Comparison of ENCODE assay signal across 32 cellular contexts in the genomic region with DNA sequence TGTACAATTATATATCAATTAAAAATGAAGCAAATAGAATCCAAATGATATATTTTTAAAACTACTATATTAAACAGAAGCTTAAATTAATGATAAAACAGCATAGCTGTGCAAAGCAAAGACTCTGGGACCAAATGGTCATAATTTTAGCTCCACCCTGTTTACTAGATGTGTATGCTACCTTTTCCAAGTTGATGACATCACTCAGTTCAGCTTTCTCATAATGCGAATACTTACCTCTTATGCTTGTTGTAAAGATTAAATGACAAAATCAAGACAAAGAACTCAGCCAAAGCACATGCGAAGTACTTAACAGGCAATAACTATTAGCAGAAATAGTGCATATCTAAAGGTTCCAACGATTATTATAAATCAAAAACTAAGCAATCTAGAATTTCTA.
"Had no signal": no experiment of that assay in that cellular context is flagged by ENCODE, and none has a peak within 500 bp of the region (broad histone marks: within the 10 kb centered on the region; RNA-seq: fewer than 3 reads in every experiment).

No MANE protein-coding gene starts in this region.

- H3K27me3 ChIP-seq: adrenal gland, body of pancreas, brain microvascular endothelial cell, breast epithelium had no signal

- H3K9me3 ChIP-seq: adrenal gland, body of pancreas, breast epithelium had no signal

- H3K36me3 ChIP-seq: brain microvascular endothelial cell, breast epithelium had no signal

- FAIRE-seq: astrocyte had no signal

- H3K4me1 ChIP-seq: adrenal gland, body of pancreas, breast epithelium had no signal

- ATAC-seq: activated CD8-positive, alpha-beta T cell treated with anti-CD3 and anti-CD28 coated beads for 36 hours; activated naive CD4-positive, alpha-beta T cell treated with anti-CD3 and anti-CD28 coated beads, Interleukin-2, amount 50 U/mL, for 72 hours; activated T-cell treated with anti-CD3 and anti-CD28 coated beads, Interleukin-2, amount 50 U/mL, for 4 hours; activated T-cell treated with anti-CD3 and anti-CD28 coated beads, Interleukin-2, amount 50 U/mL, for 72 hours; activated T-helper 17 cell treated with anti-CD3 and anti-CD28 coated beads, Interleukin-2, amount 50 U/mL, for 72 hours; body of pancreas had no signal

- DNase-seq: activated B cell treated with CpG ODN at 0.5 μM for 24 hours; activated CD4-positive, alpha-beta memory T cell treated with anti-CD3 and anti-CD28 coated beads for 36 hours; activated CD4-positive, alpha-beta T cell treated with anti-CD3 and anti-CD28 coated beads for 4 hours; activated CD4-positive, alpha-beta T cell treated with anti-CD3 and anti-CD28 coated beads, Interleukin-2, amount 10 ng/mL, durations not matched to agents 24 days and 14 days; activated CD4-positive, alpha-beta T cell treated with anti-CD3 and anti-CD28 coated beads, Interleukin-2, amount 50 U/mL, for 1 hour; activated CD4-positive, alpha-beta T cell treated with anti-CD3 and anti-CD28 coated beads, Interleukin-2, amount 50 U/mL, for 4 hours; activated CD4-positive, CD25-positive, alpha-beta regulatory T cell treated with anti-CD3 and anti-CD28 coated beads, Interleukin-2, amount 50 U/mL, for 72 hours; activated CD8-positive, alpha-beta memory T cell treated with anti-CD3 and anti-CD28 coated beads, Interleukin-2, amount 50 U/mL, for 4 hours; activated CD8-positive, alpha-beta T cell treated with anti-CD3 and anti-CD28 coated beads for 36 hours; activated effector memory CD4-positive, alpha-beta T cell treated with anti-CD3 and anti-CD28 coated beads, Interleukin-2, amount 50 U/mL, for 16 hours; activated gamma-delta T cell treated with Interleukin-2 at 50 U/mL for 16 hours; activated naive CD4-positive, alpha-beta T cell; activated naive CD4-positive, alpha-beta T cell treated with anti-CD3 and anti-CD28 coated beads for 36 hours; activated naive CD4-positive, alpha-beta T cell treated with anti-CD3 and anti-CD28 coated beads, Interleukin-2, amount 50 U/mL, for 16 hours; activated naive CD8-positive, alpha-beta T cell treated with anti-CD3 and anti-CD28 coated beads for 36 hours; activated T-cell treated with anti-CD3 and anti-CD28 coated beads for 4 hours; activated T-cell treated with anti-CD3 and anti-CD28 coated beads, Interleukin-2, amount 50 U/mL, for 1 hour; activated T-cell treated with anti-CD3 and anti-CD28 coated beads, Interleukin-2, amount 50 U/mL, for 4 hours; activated T-cell treated with anti-CD3 and anti-CD28 coated beads, Interleukin-2, amount 50 U/mL, for 72 hours; adrenal gland; amniotic stem cell; aorta; body of pancreas; brain microvascular endothelial cell; central memory CD4-positive, alpha-beta T cell; T-helper 2 cell; T-helper 9 cell had no signal

- H3K4me3 ChIP-seq: adrenal gland, body of pancreas, breast epithelium had no signal

- H3K27ac ChIP-seq: adrenal gland, body of pancreas, brain microvascular endothelial cell, breast epithelium, VCaP had no signal
